ENCODE assay signal across 13 cellular contexts in genomic region chr12:68497112-68497511, GRCh38.
DNase-seq lines count a peak whose midpoint lies in the region; ATAC-seq, FAIRE-seq and TF ChIP-seq lines count a peak whose summit lies in the region.
"Had no signal": no experiment of that assay in that cellular context is flagged by ENCODE, and none has a peak within 500 bp of the region (broad histone marks: within the 10 kb centered on the region; RNA-seq: fewer than 3 reads in every experiment).

No MANE protein-coding gene starts in this region.

- 0% methylated on average over 4 of the region's 4 CpGs for WGBS in GM12878 (ENCODE audit: insufficient coverage, insufficient replicate concordance, low lambda C conversion rate, missing lambda C conversion rate)

- H3K9ac ChIP-seq in GM12878 (ENCODE audit: control insufficient read depth, insufficient read depth, low read length) = no peak overlapping the region

- peak overlapping the region in 3 of 7 donors; percentile 13 to 52 (median 28) for H3K27ac Mint-ChIP-seq in CD14-positive monocyte

- H3K9me3 Mint-ChIP-seq in CD14-positive monocyte = no peaks in the 10 kb centered on the region

- DNase-seq in CD14-positive monocyte (ENCODE audit: low spot score) = no peak
- DNase-seq in GM12878 (ENCODE audit: low read depth, low spot score) = peak; percentile 38
- no peak for DNase-seq in CD1c-positive myeloid dendritic cell (ENCODE audit: extremely low spot score)
- no peak for DNase-seq in stimulated activated CD4-positive, alpha-beta T cell treated with anti-CD3 and anti-CD28 coated beads, Interleukin-2, amount 100 ng/mL, for 48 hours
- DNase-seq in erythroblast (lab: John Stamatoyannopoulos, UW) = no peak
- DNase-seq: glutamatergic neuron, NCI-H187, posterior cingulate gyrus, transverse colon had no signal

- no TSS peak for BruUV-seq in GM12878 (replicated peaks; lab: Mats Ljungman, UMichigan)

- FAIRE-seq in GM12878 (lab: Jason Lieb, UNC) = no peak

- TF ChIP-seq CTCF in CD14-positive monocyte (IDR thresholded peaks at IDR 0.05) = no peak
- TF ChIP-seq CTCF in GM12878 (IDR thresholded peaks at IDR 0.05 in 2 of 3, conservative IDR thresholded peaks at IDR 0.05 in 1 of 3; ENCODE audit: control insufficient read depth in 2 of 3, extremely low read depth in 1 of 3, insufficient read depth in 1 of 3, low read depth in 3 of 3, low read length in 3 of 3) = no peak

- intact Hi-C loops in CD14-positive monocyte (cut with micrococcal nuclease) (no loop called here), GM12878 (cut with micrococcal nuclease; ENCODE audit: unreplicated experiment) (loop anchor here (5.0 kb wide), 1 partner anchor 95 kb away; no protein-coding TSS in a partner anchor)

- SMC1A ChIA-PET in GM12878 (lab: Charles Lee; ENCODE audit: uncharacterized antibody, unreplicated experiment) = interaction anchor here (0.6 to 6.0 kb wide), 22 partner anchors 8 to 162 kb away, joined by 3 to 84 read pairs (median 5); no protein-coding TSS in a partner anchor

- peak overlapping the region; percentile 94 for H3K4me2 ChIP-seq in GM12878 (ENCODE audit: control insufficient read depth, insufficient read depth)

- H3K36me3 ChIP-seq in GM12878 (ENCODE audit: control insufficient read depth in 2 of 2, insufficient read depth in 2 of 2, low read length in 1 of 2) = no peaks in the 10 kb centered on the region
- H3K36me3 ChIP-seq: transverse colon had no signal

- no peaks in the 10 kb centered on the region for H3K36me3 Mint-ChIP-seq in CD14-positive monocyte

- peak overlapping the region; percentile 47; the same call in 1 of the 2 replicates for H3K27ac ChIP-seq in GM12878 (ENCODE audit: control insufficient read depth, insufficient read depth)

- H3K4me1 ChIP-seq in GM12878 (ENCODE audit: control insufficient read depth, insufficient read depth, low read length) = peaks cover 27% of the 10 kb centered on the region
- H3K4me1 ChIP-seq: transverse colon had no signal

- no peak overlapping the region for H3K4me3 ChIP-seq in GM12878
- H3K4me3 ChIP-seq: lung, transverse colon had no signal

- POLR2A ChIA-PET in GM12878 (lab: Charles Lee) = interaction anchor here (0.5 to 1.6 kb wide), 3 partner anchors 14 to 129 kb away, joined by 3 to 9 read pairs (median 3); no protein-coding TSS in a partner anchor

- ATAC-seq in GM18520 (IDR thresholded peaks at IDR 0.05; ENCODE audit: unreplicated experiment) (peak; percentile 34), HG03565 (IDR thresholded peaks at IDR 0.05; ENCODE audit: unreplicated experiment) (peak; percentile 42), GM12878 (peak; percentile 83), GM21619 (IDR thresholded peaks at IDR 0.05; ENCODE audit: unreplicated experiment) (no peak)

- no peaks in the 10 kb centered on the region; the same call in 2 of the 3 replicates for H3K9me3 ChIP-seq in GM12878 (replicated peaks; ENCODE audit: control insufficient read depth, insufficient read depth, low read length)
- H3K9me3 ChIP-seq: transverse colon had no signal

- TF ChIP-seq POLR2A in GM12878 (IDR thresholded peaks at IDR 0.05; ENCODE audit: low read depth, low read length) (no peak), erythroblast (IDR thresholded peaks at IDR 0.05; ENCODE audit: low read length) (no peak)

- H2AFZ ChIP-seq in GM12878 (ENCODE audit: control insufficient read depth, low read depth, low read length) = peak overlapping the region; percentile 64

- CTCF ChIA-PET in GM12878 (lab: Yijun Ruan, JAX) = interaction anchor here (1.4 to 2.6 kb wide), 3 partner anchors 15 to 136 kb away, joined by 3 to 11 read pairs (median 6); no protein-coding TSS in a partner anchor

- in situ Hi-C loops in GM12878 (cut with MboI) = no loop called here

- no peaks in the 10 kb centered on the region for H4K20me1 ChIP-seq in GM12878 (ENCODE audit: control insufficient read depth, insufficient read depth)

- H3K4me3 Mint-ChIP-seq in CD14-positive monocyte = peak overlapping the region; percentile 47 to 74

- RAD21 ChIA-PET in GM12878 (lab: Charles Lee; ENCODE audit: unreplicated experiment) = interaction anchor here (0.7 to 4.7 kb wide), 14 partner anchors 12 to 123 kb away, joined by 3 to 39 read pairs (median 4); no protein-coding TSS in a partner anchor

- no peak for TF ChIP-seq RAD21 in GM12878 (IDR thresholded peaks at IDR 0.05; ENCODE audit: insufficient read depth, low read depth, low read length)

- peaks cover 0 to 4% (median 3%) of the 10 kb centered on the region in 3 donors for H3K27me3 Mint-ChIP-seq in CD14-positive monocyte (ENCODE audit: low read depth in 3 of 3)

- H3K4me1 Mint-ChIP-seq in CD14-positive monocyte = peaks cover 18% of the 10 kb centered on the region

- H3K27me3 ChIP-seq in GM12878 (replicated peaks in 1 of 2; ENCODE audit: control insufficient read depth in 2 of 2, insufficient read depth in 2 of 2, low read length in 1 of 2) = no peaks in the 10 kb centered on the region
- H3K27me3 ChIP-seq: transverse colon had no signal

- TF ChIP-seq EP300 in GM12878 (IDR thresholded peaks at IDR 0.05; ENCODE audit: borderline replicate concordance in 1 of 2, control insufficient read depth in 1 of 2, low read depth in 2 of 2, low read length in 2 of 2) = no peak

- H3K79me2 ChIP-seq in GM12878 (ENCODE audit: control insufficient read depth, insufficient read depth, low read length) = no peaks in the 10 kb centered on the region

TF ChIP-seq in GM12878, 131 proteins besides CTCF, POLR2A, EP300 and RAD21 (continues in another document):
- peak; percentile 37; the same call in 1 of the 2 replicates for TF ChIP-seq PML (IDR thresholded peaks at IDR 0.05; ENCODE audit: low read length)
- peak; percentile 50; the same call in 1 of the 2 replicates for TF ChIP-seq FOXM1 (IDR thresholded peaks at IDR 0.05; ENCODE audit: low read depth, low read length)
- no peak for TF ChIP-seq ASH2L (IDR thresholded peaks at IDR 0.05; ENCODE audit: borderline replicate concordance, low read depth)
- no peak for TF ChIP-seq POLR2AphosphoS2 (IDR thresholded peaks at IDR 0.05; ENCODE audit: low read depth, low read length)
- TF ChIP-seq, protein P1, sequence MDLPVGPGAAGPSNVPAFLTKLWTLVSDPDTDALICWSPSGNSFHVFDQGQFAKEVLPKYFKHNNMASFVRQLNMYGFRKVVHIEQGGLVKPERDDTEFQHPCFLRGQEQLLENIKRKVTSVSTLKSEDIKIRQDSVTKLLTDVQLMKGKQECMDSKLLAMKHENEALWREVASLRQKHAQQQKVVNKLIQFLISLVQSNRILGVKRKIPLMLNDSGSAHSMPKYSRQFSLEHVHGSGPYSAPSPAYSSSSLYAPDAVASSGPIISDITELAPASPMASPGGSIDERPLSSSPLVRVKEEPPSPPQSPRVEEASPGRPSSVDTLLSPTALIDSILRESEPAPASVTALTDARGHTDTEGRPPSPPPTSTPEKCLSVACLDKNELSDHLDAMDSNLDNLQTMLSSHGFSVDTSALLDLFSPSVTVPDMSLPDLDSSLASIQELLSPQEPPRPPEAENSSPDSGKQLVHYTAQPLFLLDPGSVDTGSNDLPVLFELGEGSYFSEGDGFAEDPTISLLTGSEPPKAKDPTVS (IDR thresholded peaks at IDR 0.05; ENCODE audit: low read depth, low read length) = no peak
- no peak for TF ChIP-seq MLLT1 (IDR thresholded peaks at IDR 0.05)
- TF ChIP-seq, protein P2, sequence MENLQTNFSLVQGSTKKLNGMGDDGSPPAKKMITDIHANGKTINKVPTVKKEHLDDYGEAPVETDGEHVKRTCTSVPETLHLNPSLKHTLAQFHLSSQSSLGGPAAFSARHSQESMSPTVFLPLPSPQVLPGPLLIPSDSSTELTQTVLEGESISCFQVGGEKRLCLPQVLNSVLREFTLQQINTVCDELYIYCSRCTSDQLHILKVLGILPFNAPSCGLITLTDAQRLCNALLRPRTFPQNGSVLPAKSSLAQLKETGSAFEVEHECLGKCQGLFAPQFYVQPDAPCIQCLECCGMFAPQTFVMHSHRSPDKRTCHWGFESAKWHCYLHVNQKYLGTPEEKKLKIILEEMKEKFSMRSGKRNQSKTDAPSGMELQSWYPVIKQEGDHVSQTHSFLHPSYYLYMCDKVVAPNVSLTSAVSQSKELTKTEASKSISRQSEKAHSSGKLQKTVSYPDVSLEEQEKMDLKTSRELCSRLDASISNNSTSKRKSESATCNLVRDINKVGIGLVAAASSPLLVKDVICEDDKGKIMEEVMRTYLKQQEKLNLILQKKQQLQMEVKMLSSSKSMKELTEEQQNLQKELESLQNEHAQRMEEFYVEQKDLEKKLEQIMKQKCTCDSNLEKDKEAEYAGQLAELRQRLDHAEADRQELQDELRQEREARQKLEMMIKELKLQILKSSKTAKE (IDR thresholded peaks at IDR 0.05; ENCODE audit: low read depth, poor library complexity, severe bottlenecking) = no peak
- TF ChIP-seq, protein P3, sequence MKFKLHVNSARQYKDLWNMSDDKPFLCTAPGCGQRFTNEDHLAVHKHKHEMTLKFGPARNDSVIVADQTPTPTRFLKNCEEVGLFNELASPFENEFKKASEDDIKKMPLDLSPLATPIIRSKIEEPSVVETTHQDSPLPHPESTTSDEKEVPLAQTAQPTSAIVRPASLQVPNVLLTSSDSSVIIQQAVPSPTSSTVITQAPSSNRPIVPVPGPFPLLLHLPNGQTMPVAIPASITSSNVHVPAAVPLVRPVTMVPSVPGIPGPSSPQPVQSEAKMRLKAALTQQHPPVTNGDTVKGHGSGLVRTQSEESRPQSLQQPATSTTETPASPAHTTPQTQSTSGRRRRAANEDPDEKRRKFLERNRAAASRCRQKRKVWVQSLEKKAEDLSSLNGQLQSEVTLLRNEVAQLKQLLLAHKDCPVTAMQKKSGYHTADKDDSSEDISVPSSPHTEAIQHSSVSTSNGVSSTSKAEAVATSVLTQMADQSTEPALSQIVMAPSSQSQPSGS (IDR thresholded peaks at IDR 0.05; ENCODE audit: low read length) = peak; percentile 22; the same call in 1 of the 2 replicates
- TF ChIP-seq BRCA1 (IDR thresholded peaks at IDR 0.05; ENCODE audit: low read depth, low read length) = no peak
- TF ChIP-seq NR2F1 (conservative IDR thresholded peaks at IDR 0.05) = no peak
- no peak for TF ChIP-seq ZNF622 (IDR thresholded peaks at IDR 0.05)
- TF ChIP-seq ATF7 (IDR thresholded peaks at IDR 0.05; ENCODE audit: low read depth) = no peak
- TF ChIP-seq SP1 (IDR thresholded peaks at IDR 0.05; ENCODE audit: low read depth, low read length) = no peak
- TF ChIP-seq RCOR1 (conservative IDR thresholded peaks at IDR 0.05; ENCODE audit: low read depth, low read length) = no peak
